8 cellular contexts compared by ENCODE assay signal in the genomic region with DNA sequence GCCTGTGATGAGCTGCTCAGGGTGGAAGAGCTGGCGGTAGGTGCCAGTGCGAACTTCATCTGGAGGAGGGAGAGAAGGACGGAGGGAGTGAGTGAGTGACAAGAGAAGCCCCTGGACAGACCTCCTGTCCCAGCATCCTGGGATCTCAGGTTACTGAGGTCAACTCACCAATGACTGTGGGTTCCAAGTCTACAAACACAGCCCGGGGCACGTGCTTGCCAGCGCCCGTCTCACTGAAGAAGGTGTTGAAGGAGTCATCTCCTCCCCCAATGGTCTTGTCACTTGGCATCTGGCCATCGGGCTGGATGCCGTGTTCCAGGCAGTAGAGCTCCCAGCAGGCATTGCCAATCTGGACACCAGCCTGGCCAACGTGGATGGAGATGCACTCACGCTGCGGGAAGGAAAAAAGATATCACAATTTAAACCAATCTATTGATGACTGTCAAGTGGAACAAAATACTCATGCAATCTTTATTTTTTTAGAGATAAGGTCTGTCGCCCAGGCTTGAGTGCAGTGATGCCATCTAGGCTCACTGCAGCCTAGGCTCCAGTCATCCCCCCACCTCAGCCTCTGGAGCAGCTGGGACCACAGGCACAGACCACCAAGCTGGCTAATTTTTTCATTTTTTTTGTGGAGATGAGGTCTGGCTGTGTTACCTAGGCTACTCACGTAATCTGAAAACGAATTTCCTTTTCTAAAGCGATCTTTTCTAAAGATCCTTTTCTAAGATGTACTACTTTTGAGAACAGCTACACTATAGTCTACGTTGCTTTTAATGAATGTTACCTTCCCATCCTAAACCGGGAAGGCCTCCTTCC. TPM values are rescaled to one million over a fixed set of nuclear protein-coding genes. Genes with fewer than 3 reads are reported as not detected.
DNase-seq lines count a peak whose midpoint lies in the region; ATAC-seq and TF ChIP-seq lines count a peak whose summit lies in the region.

No MANE protein-coding gene starts in this region.

- peak overlapping the region; percentile 98 for H3K4me3 Mint-ChIP-seq in memory B cell

- H3K27ac Mint-ChIP-seq in memory B cell: peak overlapping the region; percentile 98

- H3K9me3 Mint-ChIP-seq in memory B cell: no peaks in the 10 kb centered on the region

- peak overlapping the region; percentile 96 for H3K27ac ChIP-seq in cardiac muscle cell
- peak overlapping the region; percentile 98 to 100 for H3K27ac ChIP-seq in breast epithelium
- H3K27ac ChIP-seq in urinary bladder (ENCODE audit: low read depth): peak overlapping the region; percentile 38

- H3K9me3 ChIP-seq in cardiac muscle cell (ENCODE audit: low read depth): no peaks in the 10 kb centered on the region
- H3K9me3 ChIP-seq in breast epithelium: no peaks in the 10 kb centered on the region

- peaks cover 25% of the 10 kb centered on the region for H3K4me1 ChIP-seq in cardiac muscle cell (ENCODE audit: low read depth)
- peaks cover 5 to 9% of the 10 kb centered on the region in 2 donors for H3K4me1 ChIP-seq in breast epithelium
- no peaks in the 10 kb centered on the region for H3K4me1 ChIP-seq in urinary bladder (ENCODE audit: insufficient read depth)

- peaks cover 32% of the 10 kb centered on the region for H3K4me1 Mint-ChIP-seq in memory B cell

- H3K27me3 ChIP-seq in cardiac muscle cell (no peaks in the 10 kb centered on the region), breast epithelium (no peaks in the 10 kb centered on the region)

- H3K4me3 ChIP-seq in cardiac muscle cell (peak overlapping the region; percentile 95), breast epithelium (peak overlapping the region; percentile 96 to 100 (median 97)), urinary bladder (ENCODE audit: low read depth, low read length) (peak overlapping the region; percentile 86)

- TF ChIP-seq CTCF in cardiac muscle cell (IDR thresholded peaks at IDR 0.05; ENCODE audit: low read depth, low read length) (no peak), breast epithelium (IDR thresholded peaks at IDR 0.05) (no peak)

- ATAC-seq in memory B cell (ENCODE audit: low read depth): no peak

- H3K27me3 Mint-ChIP-seq in memory B cell: no peaks in the 10 kb centered on the region

- peaks cover 14% of the 10 kb centered on the region for H3K36me3 Mint-ChIP-seq in memory B cell

- peaks cover 26% of the 10 kb centered on the region for H3K36me3 ChIP-seq in cardiac muscle cell
- H3K36me3 ChIP-seq in breast epithelium: no peaks in the 10 kb centered on the region
- peaks cover 5% of the 10 kb centered on the region for H3K36me3 ChIP-seq in urinary bladder (ENCODE audit: insufficient read depth)

- intact Hi-C loops in cardiac septum (cut with DNase I) (loop anchor here (2.0 kb wide), 3 partner anchors 21 to 71 kb away; partner anchors contain the start of gene KMT2D), breast epithelium (cut with DNase I; ENCODE audit: low total_unique reads) (loop anchor here (2.0 kb wide), 1 partner anchor 105 kb away; no protein-coding TSS in a partner anchor)

- 42% methylated on average over 18 of the region's 18 CpGs for WGBS in urinary bladder

- TF ChIP-seq POLR2A in breast epithelium (IDR thresholded peaks at IDR 0.05): no peak

- no peak for DNase-seq in cardiac muscle cell (ENCODE audit: low read depth in 1 of 2, low spot score in 1 of 2)
- DNase-seq in cardiac septum (ENCODE audit: low spot score): no peak
- DNase-seq in breast epithelium (ENCODE audit: low spot score in 2 of 2): no peak
- no peak for DNase-seq in memory B cell (ENCODE audit: low spot score in 2 of 2)
- no peak for DNase-seq in SW 1271 (lab: John Stamatoyannopoulos, UW)
- no peak for DNase-seq in NCI-H1417 treated with DMSO at 0.1 percent for 48 hours (lab: John Stamatoyannopoulos, UW)
- no peak for DNase-seq in NCI-H446 treated with DMSO at 0.1 percent for 48 hours (lab: John Stamatoyannopoulos, UW)

RNA-seq across cellular contexts. Expression of gene TUBA1B, which starts 1.7 kb away (rescaled TPM):
- 1,511 and 2,134 TPM in 2 replicates for total RNA-seq in cardiac muscle cell
- polyA plus RNA-seq in cardiac muscle cell: 1,582 and 2,216 TPM in 2 replicates
- total RNA-seq in cardiac septum: 377 TPM
- total RNA-seq in breast epithelium: 100 to 1,000 TPM; 329 to 646 (median 567) TPM
- total RNA-seq in urinary bladder: 941 TPM
- 999 TPM for polyA plus RNA-seq in urinary bladder

RNA-seq across cellular contexts. Expression of gene LMBR1L, which starts 18.9 kb away (rescaled TPM):
- 29.8 and 51.3 TPM in 2 replicates for total RNA-seq in cardiac muscle cell
- polyA plus RNA-seq in cardiac muscle cell: 52.9 and 56.1 TPM in 2 replicates
- 33.3 TPM for total RNA-seq in cardiac septum
- 10 to 100 TPM; 37.6 to 73.0 (median 58.3) TPM for total RNA-seq in breast epithelium
- 52.4 TPM for total RNA-seq in urinary bladder
- 53.9 TPM for polyA plus RNA-seq in urinary bladder

RNA-seq across cellular contexts. Expression of gene DHH, which starts 34.9 kb away (rescaled TPM):
- total RNA-seq in cardiac muscle cell (0.36 TPM in 1 of 2 replicates, not detected in the other), cardiac septum (1.6 TPM), breast epithelium (1 to 10 TPM in 2 of 3 donors, under 1 TPM in 1; 0.29 to 1.6 (median 1.4) TPM), urinary bladder (2.3 TPM)
- polyA plus RNA-seq in cardiac muscle cell (not detected in 2 replicates), urinary bladder (2.7 TPM)

RNA-seq across cellular contexts. Expression of gene TUBA1A, which starts 59.3 kb away (rescaled TPM):
- total RNA-seq in cardiac muscle cell (509 and 1,042 TPM in 2 replicates), cardiac septum (250 TPM), breast epithelium (100 to 1,000 TPM; 133 to 215 (median 150) TPM), urinary bladder (645 TPM)
- polyA plus RNA-seq in cardiac muscle cell (521 and 1,070 TPM in 2 replicates), urinary bladder (683 TPM)

RNA-seq across cellular contexts. Expression of gene RHEBL1, which starts 59.8 kb away (rescaled TPM):
- 0.42 and 1.1 TPM in 2 replicates for total RNA-seq in cardiac muscle cell
- polyA plus RNA-seq in cardiac muscle cell: 0.94 and 1.0 TPM in 2 replicates
- 0.38 TPM for total RNA-seq in cardiac septum
- total RNA-seq in breast epithelium: 1 to 10 TPM in 1 of 3 donors, under 1 TPM in 1, not detected in 1; 0.59 to 1.3 TPM
- total RNA-seq in urinary bladder: not detected
- 0.68 TPM for polyA plus RNA-seq in urinary bladder

Comparison
In these comparisons a context has a peak if more than half of its experiments do, and no peak if none do; other contexts are left out.
1. H3K27ac ChIP-seq: peak in every context shown above with its lines; median percentile 99 in breast epithelium; 96 in cardiac muscle cell; 38 in urinary bladder.